In the genomic region with DNA sequence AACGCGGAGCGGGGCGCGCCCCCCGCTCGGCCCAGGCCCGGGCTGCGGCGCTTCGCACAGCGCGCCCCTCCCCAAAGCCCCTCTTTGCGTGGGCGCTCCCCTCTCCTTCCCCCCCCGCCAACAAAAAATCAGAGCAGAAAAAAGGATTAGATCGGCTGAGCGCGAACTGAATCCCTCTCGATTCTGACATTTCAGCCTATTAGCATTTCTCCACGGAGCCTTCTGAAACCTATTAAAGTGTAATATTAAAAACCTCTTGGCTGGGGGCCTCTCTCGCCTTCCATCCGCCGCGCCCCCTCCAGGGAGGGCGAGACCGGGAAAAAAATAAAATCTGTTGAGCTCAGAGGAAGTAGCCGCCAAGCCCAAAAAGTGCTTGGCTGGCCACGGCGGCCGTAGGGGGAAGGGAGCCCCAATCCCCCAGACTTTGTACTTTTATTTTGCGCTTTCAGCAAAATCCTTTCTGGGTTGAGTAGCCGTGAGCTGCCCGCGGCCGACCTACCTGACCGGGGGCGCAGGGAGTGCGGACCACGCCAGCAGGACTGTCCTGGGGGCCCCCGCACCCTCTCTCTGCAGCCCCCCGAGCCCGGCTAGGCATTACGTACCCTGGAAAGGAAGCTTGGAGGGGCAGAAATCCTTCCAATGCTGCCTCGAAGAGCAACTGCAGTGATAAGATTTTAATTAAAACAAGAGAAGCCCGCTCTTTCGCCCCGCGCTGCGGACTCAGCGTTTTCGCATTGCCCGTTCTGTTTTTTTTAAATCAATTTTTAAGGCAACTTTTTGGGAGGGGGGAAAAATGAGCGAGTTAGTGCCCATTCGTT, we compare ENCODE assay signal across 8 cellular contexts. TPM values are rescaled to one million over a fixed set of nuclear protein-coding genes. Genes with fewer than 3 reads are reported as not detected.
DNase-seq lines count a peak whose midpoint lies in the region; ATAC-seq and TF ChIP-seq lines count a peak whose summit lies in the region.

No MANE protein-coding gene starts in this region.

- H3K4me1 Mint-ChIP-seq in activated naive CD8-positive, alpha-beta T cell treated with anti-CD3 and anti-CD28 coated beads, Interleukin-2, amount 50 U/mL, for 24 hours = peaks cover 41% of the 10 kb centered on the region
- H3K4me1 Mint-ChIP-seq in progenitor cell of endocrine pancreas (ENCODE audit: low read depth) = peaks cover 6% of the 10 kb centered on the region

- peak overlapping the region; percentile 74 for H3K4me3 Mint-ChIP-seq in activated naive CD8-positive, alpha-beta T cell treated with anti-CD3 and anti-CD28 coated beads, Interleukin-2, amount 50 U/mL, for 24 hours
- H3K4me3 Mint-ChIP-seq in progenitor cell of endocrine pancreas (ENCODE audit: low read depth) = peak overlapping the region; percentile 90

- DNase-seq in NCI-H2107 treated with DMSO at 0.1 percent for 48 hours (lab: John Stamatoyannopoulos, UW; ENCODE audit: unreplicated experiment) (peak; percentile 54), NCI-H2107 (lab: John Stamatoyannopoulos, UW) (no peak), NCI-H1048 (lab: John Stamatoyannopoulos, UW) (peak; percentile 14), left cardiac atrium (peak; percentile 71), progenitor cell of endocrine pancreas (ENCODE audit: low spot score, unreplicated experiment) (no peak), AML-193 (lab: John Stamatoyannopoulos, UW) (no peak)
- DNase-seq in activated naive CD8-positive, alpha-beta T cell treated with anti-CD3 and anti-CD28 coated beads, Interleukin-2, amount 50 U/mL, for 24 hours = no peak
- no peak for DNase-seq in activated CD8-positive, alpha-beta memory T cell treated with anti-CD3 and anti-CD28 coated beads, Interleukin-2, amount 50 U/mL, for 48 hours

- peaks cover 71% of the 10 kb centered on the region for H3K27me3 Mint-ChIP-seq in activated naive CD8-positive, alpha-beta T cell treated with anti-CD3 and anti-CD28 coated beads, Interleukin-2, amount 50 U/mL, for 24 hours
- no peaks in the 10 kb centered on the region for H3K27me3 Mint-ChIP-seq in progenitor cell of endocrine pancreas

- intact Hi-C loops in left cardiac atrium (cut with DNase I) = no loop called here

- H3K36me3 Mint-ChIP-seq in activated naive CD8-positive, alpha-beta T cell treated with anti-CD3 and anti-CD28 coated beads, Interleukin-2, amount 50 U/mL, for 24 hours (ENCODE audit: low read depth) = no peaks in the 10 kb centered on the region
- H3K36me3 Mint-ChIP-seq in progenitor cell of endocrine pancreas (ENCODE audit: insufficient read depth) = no peaks in the 10 kb centered on the region

- TF ChIP-seq CTCF in progenitor cell of endocrine pancreas (IDR thresholded peaks at IDR 0.05; ENCODE audit: unreplicated experiment) = no peak

- no peaks in the 10 kb centered on the region for H3K9me3 Mint-ChIP-seq in activated naive CD8-positive, alpha-beta T cell treated with anti-CD3 and anti-CD28 coated beads, Interleukin-2, amount 50 U/mL, for 24 hours
- H3K9me3 Mint-ChIP-seq in progenitor cell of endocrine pancreas (ENCODE audit: low read depth) = no peaks in the 10 kb centered on the region

- no peak for ATAC-seq in activated naive CD8-positive, alpha-beta T cell treated with anti-CD3 and anti-CD28 coated beads, Interleukin-2, amount 50 U/mL, for 24 hours
- peak; percentile 2 to 3 for ATAC-seq in left cardiac atrium

- H3K27ac Mint-ChIP-seq in activated naive CD8-positive, alpha-beta T cell treated with anti-CD3 and anti-CD28 coated beads, Interleukin-2, amount 50 U/mL, for 24 hours = no peak overlapping the region
- peak overlapping the region; percentile 100 for H3K27ac Mint-ChIP-seq in progenitor cell of endocrine pancreas

RNA-seq across cellular contexts. Expression of a gene that starts 1.3 kb away (rescaled TPM):
- total RNA-seq in left cardiac atrium = 10 to 100 TPM; 39.4 to 44.7 TPM
- 190 and 197 TPM in 2 replicates for total RNA-seq in progenitor cell of endocrine pancreas

Comparison
In these comparisons a context has a peak if more than half of its experiments do, and no peak if none do; other contexts are left out.
1. DNase-seq: peak in NCI-H2107 treated with DMSO at 0.1 percent for 48 hours (single experiment), NCI-H1048 (single experiment) and left cardiac atrium (single experiment); none in NCI-H2107 (single experiment), activated naive CD8-positive, alpha-beta T cell treated with anti-CD3 and anti-CD28 coated beads, Interleukin-2, amount 50 U/mL, for 24 hours (single experiment), progenitor cell of endocrine pancreas (single experiment), activated CD8-positive, alpha-beta memory T cell treated with anti-CD3 and anti-CD28 coated beads, Interleukin-2, amount 50 U/mL, for 48 hours (single experiment) and AML-193 (0 of 2).